ENCODE assay signal across 11 cellular contexts in genomic region chr14:24965934-24966593, GRCh38.
A peak's percentile ranks its signal among the peaks of the same experiment; 100 is the strongest.
DNase-seq lines count a peak whose midpoint lies in the region; ATAC-seq, FAIRE-seq and TF ChIP-seq lines count a peak whose summit lies in the region.
"Had no signal": no experiment of that assay in that cellular context is flagged by ENCODE, and none has a peak within 500 bp of the region (broad histone marks: within the 10 kb centered on the region; RNA-seq: fewer than 3 reads in every experiment).

No MANE protein-coding gene starts in this region.

- no peaks in the 10 kb centered on the region for H3K36me3 Mint-ChIP-seq in stimulated activated effector memory CD8-positive, alpha-beta T cell treated with anti-CD3 and anti-CD28 coated beads, Interleukin-12 subunit alpha, Interleukin-12 subunit beta, amount 100 ng/mL, for 72 hours
- H3K36me3 Mint-ChIP-seq: memory B cell had no signal

- H3K4me1 Mint-ChIP-seq in stimulated activated effector memory CD8-positive, alpha-beta T cell treated with anti-CD3 and anti-CD28 coated beads, Interleukin-12 subunit alpha, Interleukin-12 subunit beta, amount 100 ng/mL, for 72 hours, result no peaks in the 10 kb centered on the region
- H3K4me1 Mint-ChIP-seq: memory B cell had no signal

- in situ Hi-C loops in K562 (cut with MboI) (no loop called here), KBM-7 (cut with MboI; ENCODE audit: low pct_unique_long_range_greater_than_20kb, low sequenced_read_pairs) (no loop called here)

- TF ChIP-seq RAD21 in K562 (CRISPR knock-in tag; conservative IDR thresholded peaks at IDR 0.05 in 1 of 2, IDR thresholded peaks at IDR 0.05 in 1 of 2), result no peak

- no peak overlapping the region for H2AFZ ChIP-seq in K562 (ENCODE audit: low read depth, low read length)

- H3K4me3 ChIP-seq in K562, result no peak overlapping the region

- TF ChIP-seq EP300 in K562 (IDR thresholded peaks at IDR 0.05; ENCODE audit: low read length), result no peak

- no peaks in the 10 kb centered on the region for H3K9me3 Mint-ChIP-seq in stimulated activated effector memory CD8-positive, alpha-beta T cell treated with anti-CD3 and anti-CD28 coated beads, Interleukin-12 subunit alpha, Interleukin-12 subunit beta, amount 100 ng/mL, for 72 hours
- H3K9me3 Mint-ChIP-seq: memory B cell had no signal

- H3K27ac ChIP-seq in K562 (ENCODE audit: extremely low read depth, low read depth, low read length), result no peak overlapping the region

- intact Hi-C loops in K562 (cut with micrococcal nuclease), result no loop called here

- H4K20me1 ChIP-seq in K562 (replicated peaks; ENCODE audit: control insufficient read depth, insufficient read depth, low read length), result no peaks in the 10 kb centered on the region

- H3K9ac ChIP-seq in K562 (ENCODE audit: insufficient read depth in 1 of 2, low read depth in 2 of 2, low read length in 2 of 2), result no peak overlapping the region

- ATAC-seq in K562 (peak; percentile 68), HG02588 (IDR thresholded peaks at IDR 0.05; ENCODE audit: unreplicated experiment) (no peak)
- ATAC-seq in stimulated activated effector memory CD8-positive, alpha-beta T cell treated with anti-CD3 and anti-CD28 coated beads, Interleukin-12 subunit alpha, Interleukin-12 subunit beta, amount 100 ng/mL, for 72 hours, result peak; percentile 16
- ATAC-seq: Panc1 had no signal

- POLR2A ChIA-PET in K562 (lab: Yijun Ruan, JAX), result interaction anchor here (0.5 kb wide), 1 partner anchor 287 kb away, joined by 3 read pairs; no protein-coding TSS in a partner anchor

- no peaks in the 10 kb centered on the region for H3K27me3 ChIP-seq in K562 (ENCODE audit: control insufficient read depth in 2 of 2, insufficient read depth in 2 of 2, low read length in 2 of 2)

- FAIRE-seq in H54 (lab: Jason Lieb, UNC) (no peak), K562 (lab: Jason Lieb, UNC) (no peak)

- no peak for TF ChIP-seq CTCF in K562 (IDR thresholded peaks at IDR 0.05 in 2 of 3, conservative IDR thresholded peaks at IDR 0.05 in 1 of 3; ENCODE audit: insufficient read depth in 2 of 3, low read depth in 1 of 3, low read length in 3 of 3)

- TF ChIP-seq POLR2A in H54 (IDR thresholded peaks at IDR 0.05; ENCODE audit: low read depth, low read length), result no peak
- no peak for TF ChIP-seq POLR2A in K562 (conservative IDR thresholded peaks at IDR 0.05)

- no peaks in the 10 kb centered on the region for H3K36me3 ChIP-seq in K562 (ENCODE audit: control insufficient read depth, insufficient read depth, low read length)

- H3K9me1 ChIP-seq in K562 (ENCODE audit: control insufficient read depth, insufficient read depth, low read length), result no peaks in the 10 kb centered on the region

- H3K4me1 ChIP-seq in K562 (replicated peaks in 1 of 2; ENCODE audit: control insufficient read depth in 2 of 2, insufficient read depth in 2 of 2, low read length in 2 of 2), result peaks cover 0 to 4% of the 10 kb centered on the region in 2 experiments; a peak in 1 of 5 replicates

- CTCF ChIA-PET in K562 (lab: Yijun Ruan, JAX; ENCODE audit: low intra/inter-chr PET ratio), result no interaction called here

- no peak overlapping the region for H3K4me2 ChIP-seq in K562 (ENCODE audit: insufficient read depth, low read length)

- DNase-seq in H54 (ENCODE audit: insufficient read length, low spot score) (peak; percentile 5), K562 (ENCODE audit: extremely low read depth in 1 of 4, low spot score in 3 of 4) (peak in 1 of 4 experiments; percentile 56), iris pigment epithelial cell (ENCODE audit: low read depth) (peak; percentile 84), KBM-7 (no peak), mesenteric fat pad (ENCODE audit: low spot score) (no peak), NCI-H1694 treated with DMSO at 0.1 percent for 48 hours (lab: John Stamatoyannopoulos, UW) (no peak)
- no peak for DNase-seq in stimulated activated effector memory CD8-positive, alpha-beta T cell treated with anti-CD3 and anti-CD28 coated beads, Interleukin-12 subunit alpha, Interleukin-12 subunit beta, amount 100 ng/mL, for 72 hours (ENCODE audit: low spot score in 2 of 2)
- DNase-seq: stimulated activated naive CD4-positive, alpha-beta T cell treated with Interleukin-2 at 50 U/mL for 16 hours had no signal

- BruUV-seq in K562 (replicated peaks; lab: Mats Ljungman, UMichigan), result no TSS peak

- H3K9me3 ChIP-seq in K562 (replicated peaks; ENCODE audit: control insufficient read depth, insufficient read depth, low read depth, low read length), result no peaks in the 10 kb centered on the region

- H3K27ac Mint-ChIP-seq in stimulated activated effector memory CD8-positive, alpha-beta T cell treated with anti-CD3 and anti-CD28 coated beads, Interleukin-12 subunit alpha, Interleukin-12 subunit beta, amount 100 ng/mL, for 72 hours, result no peak overlapping the region
- H3K27ac Mint-ChIP-seq: memory B cell had no signal

- H3K79me2 ChIP-seq in K562 (ENCODE audit: control insufficient read depth, insufficient read depth, low read length), result no peaks in the 10 kb centered on the region

- H3K4me3 Mint-ChIP-seq in stimulated activated effector memory CD8-positive, alpha-beta T cell treated with anti-CD3 and anti-CD28 coated beads, Interleukin-12 subunit alpha, Interleukin-12 subunit beta, amount 100 ng/mL, for 72 hours, result no peak overlapping the region
- H3K4me3 Mint-ChIP-seq: memory B cell had no signal

- WGBS in K562 (ENCODE audit: insufficient coverage, low coverage, missing lambda C conversion rate), result 4% methylated on average over 3 of the region's 3 CpGs

TF ChIP-seq in K562, 482 proteins besides CTCF, POLR2A, EP300 and RAD21:
- TF ChIP-seq POLR2AphosphoS2 (IDR thresholded peaks at IDR 0.05; ENCODE audit: low read length) (no peak), ELF1 (tag; IDR thresholded peaks at IDR 0.05) (no peak), NFE2 (IDR thresholded peaks at IDR 0.05; ENCODE audit: low read depth) (peak; percentile 77), FOSL1 (tag; conservative IDR thresholded peaks at IDR 0.05) (0 out of 2 replicates have a peak, but pooled peaks have one; percentile 17), ZNF316 (IDR thresholded peaks at IDR 0.05) (peak; percentile 40; the same call in 1 of the 2 replicates), MAFG (tag; conservative IDR thresholded peaks at IDR 0.05) (peak; percentile 74), C11orf30 (IDR thresholded peaks at IDR 0.05; ENCODE audit: low read depth) (peak; percentile 73), TRIM25 (IDR thresholded peaks at IDR 0.05; ENCODE audit: borderline replicate concordance) (no peak), L3MBTL2 (IDR thresholded peaks at IDR 0.05) (no peak), MAFF (IDR thresholded peaks at IDR 0.05; ENCODE audit: low read length) (peak; percentile 21; the same call in 1 of the 2 replicates), ZNF384 (IDR thresholded peaks at IDR 0.05; ENCODE audit: low read depth, low read length) (peak; percentile 80), JUND (IDR thresholded peaks at IDR 0.05; ENCODE audit: borderline replicate concordance, low read depth, low read length) (peak; percentile 15; the same call in 1 of the 2 replicates), JUND (tag; IDR thresholded peaks at IDR 0.05; ENCODE audit: borderline replicate concordance, low read depth, low read length) (no peak; the same call in 2 of the 3 replicates), RAD51 (IDR thresholded peaks at IDR 0.05; ENCODE audit: borderline replicate concordance, low read depth) (no peak), GTF2A2 (tag; IDR thresholded peaks at IDR 0.05) (no peak), HMBOX1 (IDR thresholded peaks at IDR 0.05) (no peak), LEF1 (IDR thresholded peaks at IDR 0.05) (no peak), BRF2 (IDR thresholded peaks at IDR 0.05; ENCODE audit: borderline replicate concordance, insufficient read depth, insufficient read length) (no peak), MAFK (IDR thresholded peaks at IDR 0.05; ENCODE audit: low read length) (peak; percentile 50; the same call in 1 of the 2 replicates), PHB2 (IDR thresholded peaks at IDR 0.05; ENCODE audit: low read depth) (no peak)

Comparison
In these comparisons a context has a peak if more than half of its experiments do, and no peak if none do; other contexts are left out.
1. DNase-seq: peak in H54 (single experiment) and iris pigment epithelial cell (single experiment); none in stimulated activated effector memory CD8-positive, alpha-beta T cell treated with anti-CD3 and anti-CD28 coated beads, Interleukin-12 subunit alpha, Interleukin-12 subunit beta, amount 100 ng/mL, for 72 hours (0 of 2), KBM-7 (single experiment), mesenteric fat pad (single experiment) and NCI-H1694 treated with DMSO at 0.1 percent for 48 hours (single experiment).